ENCODE assay signal across 12 cellular contexts in genomic region chr5:1330146-1330846, GRCh38. TPM values are rescaled to one million over a fixed set of nuclear protein-coding genes. Genes with fewer than 3 reads are reported as not detected.
A peak's percentile ranks its signal among the peaks of the same experiment; 100 is the strongest.
DNase-seq lines count a peak whose midpoint lies in the region; ATAC-seq and TF ChIP-seq lines count a peak whose summit lies in the region.
"Had no signal": no experiment of that assay in that cellular context is flagged by ENCODE, and none has a peak within 500 bp of the region (broad histone marks: within the 10 kb centered on the region; RNA-seq: fewer than 3 reads in every experiment).

No MANE protein-coding gene starts in this region.

- H3K9ac ChIP-seq in neuronal stem cell (ENCODE audit: low read depth, low read length, poor library complexity) = no peak overlapping the region

- H3K14ac ChIP-seq in neuronal stem cell (ENCODE audit: low read length) = no peak overlapping the region

- peaks cover 11% of the 10 kb centered on the region for H3K79me1 ChIP-seq in neuronal stem cell (ENCODE audit: low read depth, low read length)

- no peak overlapping the region for H2BK120ac ChIP-seq in neuronal stem cell (ENCODE audit: low read depth, low read length)

- intact Hi-C loops in ascending aorta (cut with DNase I) = no loop called here

- no peak overlapping the region for H2BK12ac ChIP-seq in neuronal stem cell (ENCODE audit: low read length)

- H3K36me3 ChIP-seq in neuronal stem cell (replicated peaks in 1 of 2; ENCODE audit: control insufficient read depth in 2 of 2, insufficient read depth in 2 of 2, low read length in 2 of 2) (peaks cover 34 to 64% of the 10 kb centered on the region in 2 donors), ascending aorta (peaks cover 45 to 59% of the 10 kb centered on the region in 2 donors)

- no peaks in the 10 kb centered on the region for H3K9me3 ChIP-seq in neuronal stem cell (replicated peaks in 1 of 2; ENCODE audit: control insufficient read depth in 2 of 2, insufficient read depth in 1 of 2, low read depth in 1 of 2, low read length in 2 of 2)
- no peaks in the 10 kb centered on the region for H3K9me3 ChIP-seq in ascending aorta

- H4K8ac ChIP-seq in neuronal stem cell (ENCODE audit: low read depth, low read length) = no peak overlapping the region

- no peak overlapping the region for H3K23ac ChIP-seq in neuronal stem cell (ENCODE audit: low read depth, low read length, poor library complexity)

- no peak overlapping the region for H4K91ac ChIP-seq in neuronal stem cell (ENCODE audit: low read depth, low read length, poor library complexity)

- H3K18ac ChIP-seq in neuronal stem cell (ENCODE audit: low read length) = no peak overlapping the region

- no peak for TF ChIP-seq CTCF in ascending aorta (IDR thresholded peaks at IDR 0.05)

- H2AFZ ChIP-seq in neuronal stem cell (ENCODE audit: low read length) = no peak overlapping the region

- no peak overlapping the region for H3K4ac ChIP-seq in neuronal stem cell (ENCODE audit: low read length)

- H3K27ac ChIP-seq in neuronal stem cell (replicated peaks; ENCODE audit: low read length) (no peak overlapping the region), ascending aorta (no peak overlapping the region)

- no peak overlapping the region for H3K4me2 ChIP-seq in neuronal stem cell (ENCODE audit: insufficient read depth, low read length, poor library complexity, severe bottlenecking)

- H3K27me3 ChIP-seq in neuronal stem cell (ENCODE audit: control insufficient read depth in 3 of 3, insufficient read depth in 3 of 3, low read depth in 1 of 3, low read length in 3 of 3) (no peaks in the 10 kb centered on the region), ascending aorta (no peaks in the 10 kb centered on the region)

- H2AK5ac ChIP-seq in neuronal stem cell (ENCODE audit: low read depth, low read length) = no peak overlapping the region

- ATAC-seq in GM18517 (IDR thresholded peaks at IDR 0.05; ENCODE audit: unreplicated experiment) = no peak

- peak; percentile 83 for DNase-seq in Ammon's horn (ENCODE audit: low spot score)
- peak; percentile 39 for DNase-seq in RPMI7951 (ENCODE audit: low read depth)
- DNase-seq in globus pallidus (ENCODE audit: low spot score) = peak; percentile 77
- DNase-seq in neuronal stem cell (ENCODE audit: low spot score) = no peak
- no peak for DNase-seq in ascending aorta (ENCODE audit: low spot score in 2 of 2)
- DNase-seq in SIG-M5 treated with dmso at 0.1 percent for 504 hours (lab: John Stamatoyannopoulos, UW; ENCODE audit: unreplicated experiment) = no peak
- no peak for DNase-seq in activated CD4-positive, alpha-beta T cell treated with anti-CD3 and anti-CD28 coated beads for 48 hours
- DNase-seq: NCI-H1105, NCI-H446, SIG-M5 had no signal

- H2BK5ac ChIP-seq in neuronal stem cell (ENCODE audit: low read length) = peak overlapping the region; percentile 47

- H3K4me3 ChIP-seq in neuronal stem cell (ENCODE audit: low read length in 2 of 2) = no peak overlapping the region
- no peak overlapping the region for H3K4me3 ChIP-seq in ascending aorta

- H3K4me1 ChIP-seq in neuronal stem cell (ENCODE audit: control insufficient read depth in 2 of 2, insufficient read depth in 1 of 2, low read depth in 1 of 2, low read length in 2 of 2) (no peaks in the 10 kb centered on the region), ascending aorta (no peaks in the 10 kb centered on the region)

- H2BK15ac ChIP-seq in neuronal stem cell (ENCODE audit: low read length) = no peak overlapping the region

- no CpG with 5 or more reads among the region's 23 CpGs for WGBS in neuronal stem cell (ENCODE audit: extremely low coverage in 2 of 2, insufficient read length in 2 of 2, insufficient replicate concordance in 1 of 2), 2 donors

RNA-seq across cellular contexts. Expression of gene CLPTM1L, which starts 14.6 kb away (rescaled TPM):
- total RNA-seq in RPMI7951 (2014; rRNA removed; shearing (Covaris generic)) = 116 and 141 TPM in 2 replicates
- 49.2 TPM for polyA plus RNA-seq in neuronal stem cell (2013, experiment 1 of 2)
- 50.1 TPM for polyA plus RNA-seq in neuronal stem cell (2013, experiment 2 of 2)
- total RNA-seq in ascending aorta = 23.6 TPM

RNA-seq across cellular contexts. Expression of gene TERT, which starts 35.4 kb away (rescaled TPM):
- not detected in 2 replicates for total RNA-seq in RPMI7951 (2014; rRNA removed; shearing (Covaris generic))
- 2.5 TPM for polyA plus RNA-seq in neuronal stem cell (2013, experiment 1 of 2)
- polyA plus RNA-seq in neuronal stem cell (2013, experiment 2 of 2) = 2.5 TPM
- not detected for total RNA-seq in ascending aorta
- polyA plus RNA-seq: neural cell had no signal

Comparison
In these comparisons a context has a peak if more than half of its experiments do, and no peak if none do; other contexts are left out.
1. DNase-seq: peak in Ammon's horn (single experiment), RPMI7951 (single experiment) and globus pallidus (single experiment); none in neuronal stem cell (single experiment), ascending aorta (0 of 2), SIG-M5 treated with dmso at 0.1 percent for 504 hours (single experiment) and activated CD4-positive, alpha-beta T cell treated with anti-CD3 and anti-CD28 coated beads for 48 hours (single experiment).